8 cellular contexts compared by ENCODE assay signal in genomic region chr11:35619754-35620640, GRCh38. TPM values are rescaled to one million over a fixed set of nuclear protein-coding genes. Genes with fewer than 3 reads are reported as not detected.
DNase-seq lines count a peak whose midpoint lies in the region; ATAC-seq and TF ChIP-seq lines count a peak whose summit lies in the region.

No MANE protein-coding gene starts in this region.

- H3K27me3 ChIP-seq in left lung, result peaks cover 16 to 68% of the 10 kb centered on the region in 2 donors
- peaks cover 4% of the 10 kb centered on the region for H3K27me3 ChIP-seq in suprapubic skin

- ATAC-seq in GM21723 (IDR thresholded peaks at IDR 0.05; ENCODE audit: unreplicated experiment), result peak; percentile 32
- peak; percentile 15 for ATAC-seq in left lung

- H3K27ac ChIP-seq in left lung, result no peak overlapping the region
- peak overlapping the region; percentile 85 for H3K27ac ChIP-seq in suprapubic skin

- H3K4me1 ChIP-seq in left lung, result peaks cover 12 to 35% of the 10 kb centered on the region in 2 donors
- H3K4me1 ChIP-seq in suprapubic skin, result peaks cover 49% of the 10 kb centered on the region

- TF ChIP-seq CTCF in left lung (IDR thresholded peaks at IDR 0.05) (no peak), suprapubic skin (IDR thresholded peaks at IDR 0.05) (no peak)

- no peak for TF ChIP-seq POLR2A in suprapubic skin (IDR thresholded peaks at IDR 0.05)

- H3K9me3 ChIP-seq in left lung, result no peaks in the 10 kb centered on the region
- H3K9me3 ChIP-seq in suprapubic skin, result no peaks in the 10 kb centered on the region

- TF ChIP-seq EP300 in suprapubic skin (IDR thresholded peaks at IDR 0.05), result no peak

- peak overlapping the region; percentile 53 to 54 for H3K4me3 ChIP-seq in left lung
- peak overlapping the region; percentile 81 for H3K4me3 ChIP-seq in suprapubic skin

- no peaks in the 10 kb centered on the region for H3K36me3 ChIP-seq in left lung
- no peaks in the 10 kb centered on the region for H3K36me3 ChIP-seq in suprapubic skin

- peak; percentile 37 for DNase-seq in DMS53 (lab: John Stamatoyannopoulos, UW)
- peak; percentile 22 for DNase-seq in NCI-H748 treated with DMSO at 0.1 percent for 48 hours (lab: John Stamatoyannopoulos, UW)
- DNase-seq in cerebellum (ENCODE audit: low spot score), result peak; percentile 54
- DNase-seq in left lung, result peak in 1 of 2 donors; percentile 75
- DNase-seq in suprapubic skin (ENCODE audit: low spot score in 2 of 2), result no peak
- no peak for DNase-seq in activated CD8-positive, alpha-beta memory T cell treated with anti-CD3 and anti-CD28 coated beads, Interleukin-2, amount 50 U/mL, for 4 hours
- no peak for DNase-seq in central memory CD4-positive, alpha-beta T cell

- intact Hi-C loops in left lung (cut with DNase I), result loop anchor here in 1 of 2 donors (5.0 kb wide), 1 partner anchor 642 kb away; no protein-coding TSS in a partner anchor

- WGBS in suprapubic skin, result 16% methylated on average over 29 of the region's 48 CpGs

RNA-seq across cellular contexts. Expression of gene FJX1, which starts 1.7 kb away (rescaled TPM):
- total RNA-seq in cerebellum (17.2 TPM), left lung (1 to 10 TPM; 5.1 to 6.6 TPM), suprapubic skin (10 to 100 TPM; 16.8 to 29.9 (median 22.9) TPM)

RNA-seq across cellular contexts. Expression of gene TRIM44, which starts 42.6 kb away (rescaled TPM):
- total RNA-seq in cerebellum (19.9 TPM), left lung (10 to 100 TPM; 57.9 to 58.9 TPM), suprapubic skin (10 to 100 TPM; 21.3 to 55.7 (median 31.3) TPM)

Comparison
In these comparisons a context has a peak if more than half of its experiments do, and no peak if none do; other contexts are left out.
1. DNase-seq: peak in DMS53 (single experiment), NCI-H748 treated with DMSO at 0.1 percent for 48 hours (single experiment) and cerebellum (single experiment); none in suprapubic skin (0 of 2), activated CD8-positive, alpha-beta memory T cell treated with anti-CD3 and anti-CD28 coated beads, Interleukin-2, amount 50 U/mL, for 4 hours (single experiment) and central memory CD4-positive, alpha-beta T cell (single experiment).